Comparison of ENCODE assay signal across 8 cellular contexts in the genomic region with DNA sequence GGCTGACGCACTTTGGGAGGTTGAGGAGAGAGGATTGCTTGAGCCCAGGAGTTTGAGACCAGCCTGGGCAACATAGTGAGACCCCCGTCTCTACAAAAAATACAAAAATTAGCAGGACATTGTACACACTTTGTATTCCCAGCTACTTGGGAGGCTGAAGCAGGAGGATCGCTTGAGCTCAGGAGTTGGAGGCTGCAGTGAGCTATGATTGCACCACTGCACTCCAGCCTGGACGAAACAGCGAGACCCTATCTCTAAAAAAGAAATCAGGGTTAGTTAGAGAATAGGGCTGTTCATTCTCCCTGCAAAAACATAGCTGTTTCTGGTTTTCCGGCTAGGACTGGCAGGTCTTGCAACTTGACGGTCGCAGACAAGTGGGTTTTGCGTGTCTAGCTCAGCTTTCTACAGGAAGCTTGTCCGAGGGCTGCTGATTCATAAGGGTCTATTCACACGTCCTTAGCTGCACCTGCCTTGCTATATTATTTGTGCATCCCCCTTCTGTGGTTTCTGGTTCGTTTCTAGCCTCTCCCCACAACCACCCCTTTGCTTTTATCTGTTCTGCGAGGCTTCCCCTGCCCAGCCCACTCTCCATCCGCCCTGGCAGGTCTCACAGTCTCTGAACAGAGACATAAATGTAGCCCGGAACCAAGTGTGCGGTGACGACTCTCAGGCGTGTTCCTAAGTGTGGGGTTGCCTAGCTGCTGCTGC. TPM values are rescaled to one million over a fixed set of nuclear protein-coding genes. Genes with fewer than 3 reads are reported as not detected.
DNase-seq lines count a peak whose midpoint lies in the region; ATAC-seq and TF ChIP-seq lines count a peak whose summit lies in the region.

No MANE protein-coding gene starts in this region.

- peaks cover 23% of the 10 kb centered on the region for H3K27me3 Mint-ChIP-seq in mesothelial cell of epicardium (ENCODE audit: low read depth)

- H3K4me1 ChIP-seq in MM.1S (ENCODE audit: low read length): peaks cover 4% of the 10 kb centered on the region; the same call in 1 of the 2 replicates

- DNase-seq in GM12865 (ENCODE audit: low read depth): peak; percentile 98
- DNase-seq in MM.1S: peak; percentile 85
- DNase-seq in activated CD8-positive, alpha-beta memory T cell treated with anti-CD3 and anti-CD28 coated beads for 4 hours (ENCODE audit: low read depth in 2 of 2): peak; percentile 28 to 43
- peak; percentile 28 to 49 for DNase-seq in stimulated activated CD4-positive, alpha-beta T cell treated with anti-CD3 and anti-CD28 coated beads, Interleukin-2, amount 100 ng/mL, for 48 hours
- DNase-seq in mesothelial cell of epicardium (ENCODE audit: low spot score in 2 of 2, unreplicated experiment in 2 of 2): no peak
- DNase-seq in DMS 273 treated with DMSO at 0.1 percent for 48 hours (lab: John Stamatoyannopoulos, UW): no peak
- DNase-seq in AG08396 (ENCODE audit: low spot score): no peak

- peak overlapping the region; percentile 19; the same call in 1 of the 2 replicates for H3K9ac ChIP-seq in MM.1S (ENCODE audit: low read length)

- TF ChIP-seq CTCF in GM12865 (IDR thresholded peaks at IDR 0.05; ENCODE audit: insufficient read depth, low read depth, low read length, missing control alignments) (no peak), MM.1S (IDR thresholded peaks at IDR 0.05; ENCODE audit: low read length) (no peak), mesothelial cell of epicardium (IDR thresholded peaks at IDR 0.05; ENCODE audit: unreplicated experiment) (no peak)

- ATAC-seq in GM21619 (IDR thresholded peaks at IDR 0.05; ENCODE audit: unreplicated experiment): peak; percentile 92

- H3K27ac Mint-ChIP-seq in mesothelial cell of epicardium: no peak overlapping the region

- no peaks in the 10 kb centered on the region for H3K36me3 Mint-ChIP-seq in mesothelial cell of epicardium

- no peaks in the 10 kb centered on the region for H3K36me3 ChIP-seq in MM.1S (replicated peaks; ENCODE audit: insufficient read depth, low read length)

- no peaks in the 10 kb centered on the region for H3K9me2 ChIP-seq in MM.1S (replicated peaks; ENCODE audit: insufficient read depth, low read length)

- H3K27me3 ChIP-seq in MM.1S (replicated peaks; ENCODE audit: insufficient read depth, low read length): peaks cover 13% of the 10 kb centered on the region; the same call in 1 of the 2 replicates

- no peaks in the 10 kb centered on the region for H3K9me3 ChIP-seq in MM.1S (replicated peaks; ENCODE audit: insufficient read depth, low read length)

- peak overlapping the region; percentile 31; the same call in 1 of the 2 replicates for H3K4me3 ChIP-seq in GM12865 (ENCODE audit: low read depth, low read length)
- H3K4me3 ChIP-seq in MM.1S (ENCODE audit: low read length): peak overlapping the region; percentile 35; the same call in 1 of the 2 replicates

- no peaks in the 10 kb centered on the region for H4K20me1 ChIP-seq in MM.1S (ENCODE audit: insufficient read depth, low read length)

- H3K4me2 ChIP-seq in MM.1S (ENCODE audit: low read depth, low read length): peak overlapping the region; percentile 66

- H3F3A ChIP-seq in MM.1S (ENCODE audit: insufficient read depth, low read length): peaks cover 8% of the 10 kb centered on the region

- H3K79me2 ChIP-seq in MM.1S (ENCODE audit: low read length): no peaks in the 10 kb centered on the region

- no peak overlapping the region for H3K27ac ChIP-seq in MM.1S (ENCODE audit: low read length)

- H3K4me1 Mint-ChIP-seq in mesothelial cell of epicardium: no peaks in the 10 kb centered on the region

- H3K9me3 Mint-ChIP-seq in mesothelial cell of epicardium: no peaks in the 10 kb centered on the region

- no peak overlapping the region for H3K4me3 Mint-ChIP-seq in mesothelial cell of epicardium

- peak overlapping the region; percentile 68; the same call in 1 of the 2 replicates for H2AFZ ChIP-seq in MM.1S (ENCODE audit: low read length)

RNA-seq across cellular contexts. Expression of a gene that starts 10.7 kb away (rescaled TPM):
- total RNA-seq in mesothelial cell of epicardium: 0.05 to 0.49 TPM (median 0.13 TPM) in 3 replicates

Comparison
In these comparisons a context has a peak if more than half of its experiments do, and no peak if none do; other contexts are left out.
1. DNase-seq: peak in GM12865 (single experiment), MM.1S (single experiment), activated CD8-positive, alpha-beta memory T cell treated with anti-CD3 and anti-CD28 coated beads for 4 hours (2 of 2) and stimulated activated CD4-positive, alpha-beta T cell treated with anti-CD3 and anti-CD28 coated beads, Interleukin-2, amount 100 ng/mL, for 48 hours (2 of 2); none in mesothelial cell of epicardium (0 of 2), DMS 273 treated with DMSO at 0.1 percent for 48 hours (single experiment) and AG08396 (single experiment).